ENCODE assay signal across 21 cellular contexts in the genomic region with DNA sequence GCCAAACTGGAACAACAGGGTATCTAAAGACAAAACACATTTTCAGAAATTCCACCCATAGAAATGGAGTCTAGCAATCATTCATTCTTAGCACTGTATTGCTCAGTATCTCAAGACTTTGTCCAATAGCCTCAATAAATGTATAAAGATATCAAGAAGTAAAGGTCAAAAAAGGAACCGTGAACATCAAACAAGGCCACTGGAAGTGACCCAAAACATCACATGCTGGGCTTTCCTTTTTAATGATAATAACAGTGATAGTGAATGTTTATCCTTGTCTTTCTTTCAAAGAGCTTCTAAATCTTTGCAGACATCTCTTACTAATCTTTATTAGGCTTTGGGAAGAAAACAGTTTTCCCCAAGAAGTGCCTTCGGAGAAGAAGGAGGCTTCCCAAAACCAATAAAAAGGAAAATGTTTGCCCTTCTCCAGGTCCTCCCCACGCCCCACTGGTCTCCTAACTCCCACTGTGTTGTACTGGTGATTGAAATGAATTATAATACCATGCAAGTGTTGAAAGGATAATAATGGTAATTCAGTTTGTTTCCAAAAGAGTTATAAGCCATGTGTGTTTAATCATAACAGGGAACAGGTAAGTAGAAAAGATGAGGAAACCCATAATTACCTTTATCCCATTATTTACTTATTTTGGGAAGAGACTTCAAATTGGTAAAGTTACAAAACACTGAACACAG.
"Had no signal": no experiment of that assay in that cellular context is flagged by ENCODE, and none has a peak within 500 bp of the region (broad histone marks: within the 10 kb centered on the region; RNA-seq: fewer than 3 reads in every experiment).

No MANE protein-coding gene starts in this region.

- H3K27me3 ChIP-seq: dorsolateral prefrontal cortex, left lung, spleen, upper lobe of left lung had no signal

- H3K4me1 Mint-ChIP-seq: memory B cell had no signal

- H3K36me3 Mint-ChIP-seq: activated naive CD4-positive, alpha-beta T cell treated with anti-CD3 and anti-CD28 coated beads, Interleukin-2, amount 10 ng/mL, durations not matched to agents 7 days and 5 days; natural killer cell treated with Interleukin-12 subunit alpha and Interleukin-12 subunit beta and Interleukin-15 and Interleukin-18, amount 100 ng/mL, for 72 hours had no signal

- DNase-seq: activated CD4-positive, alpha-beta T cell treated with anti-CD3 and anti-CD28 coated beads for 1 hour; activated CD4-positive, alpha-beta T cell treated with anti-CD3 and anti-CD28 coated beads, Interleukin-2, amount 50 U/mL, for 4 hours; activated naive CD4-positive, alpha-beta T cell treated with anti-CD3 and anti-CD28 coated beads, Interleukin-2, amount 10 ng/mL, durations not matched to agents 7 days and 5 days; activated T-cell treated with anti-CD3 and anti-CD28 coated beads for 4 hours; dorsolateral prefrontal cortex; endodermal cell; islet precursor cell; left lung; occipital lobe; spleen; stimulated activated naive CD8-positive, alpha-beta T cell treated with anti-CD3 and anti-CD28 coated beads, Interleukin-15, amount 100 ng/mL, for 72 hours; T-cell; T1000; upper lobe of left lung had no signal

- H3K4me3 ChIP-seq: dorsolateral prefrontal cortex, gastroesophageal sphincter, left lung, spleen, upper lobe of left lung had no signal

- H3K9me3 Mint-ChIP-seq: activated naive CD4-positive, alpha-beta T cell treated with anti-CD3 and anti-CD28 coated beads, Interleukin-2, amount 10 ng/mL, durations not matched to agents 7 days and 5 days; activated T-helper 2 cell treated with anti-CD3 and anti-CD28 coated beads, Interferon-gamma antibody, Interleukin-2, Interleukin-4, amounts not matched to agents 10 μg/mL and 5 μg/mL and 100 μg/mL, durations not matched to agents 14 hours and 24 hours and 36 hours; endodermal cell; memory B cell; natural killer cell treated with Interleukin-12 subunit alpha and Interleukin-12 subunit beta and Interleukin-15 and Interleukin-18, amount 100 ng/mL, for 72 hours; stimulated activated naive CD8-positive, alpha-beta T cell treated with anti-CD3 and anti-CD28 coated beads, Interleukin-15, amount 100 ng/mL, for 72 hours; T-cell had no signal

- H3K27ac Mint-ChIP-seq: activated naive CD4-positive, alpha-beta T cell treated with anti-CD3 and anti-CD28 coated beads, Interleukin-2, amount 10 ng/mL, durations not matched to agents 7 days and 5 days; activated T-helper 2 cell treated with anti-CD3 and anti-CD28 coated beads, Interferon-gamma antibody, Interleukin-2, Interleukin-4, amounts not matched to agents 10 μg/mL and 5 μg/mL and 100 μg/mL, durations not matched to agents 14 hours and 24 hours and 36 hours; endodermal cell; memory B cell; natural killer cell treated with Interleukin-12 subunit alpha and Interleukin-12 subunit beta and Interleukin-15 and Interleukin-18, amount 100 ng/mL, for 72 hours; stimulated activated naive CD8-positive, alpha-beta T cell treated with anti-CD3 and anti-CD28 coated beads, Interleukin-15, amount 100 ng/mL, for 72 hours; T-cell had no signal

- H3K36me3 ChIP-seq: gastroesophageal sphincter, left lung, spleen, upper lobe of left lung had no signal

- H3K9me3 ChIP-seq: gastroesophageal sphincter, left lung, spleen, upper lobe of left lung had no signal

- ATAC-seq: gastroesophageal sphincter; left lung; natural killer cell treated with Interleukin-12 subunit alpha and Interleukin-12 subunit beta and Interleukin-15 and Interleukin-18, amount 100 ng/mL, for 72 hours; sciatic nerve; stimulated activated naive CD8-positive, alpha-beta T cell treated with anti-CD3 and anti-CD28 coated beads, Interleukin-15, amount 100 ng/mL, for 72 hours; T-cell had no signal

- H3K27ac ChIP-seq: dorsolateral prefrontal cortex, gastroesophageal sphincter, left lung, spleen, upper lobe of left lung had no signal

- H3K4me3 Mint-ChIP-seq: activated naive CD4-positive, alpha-beta T cell treated with anti-CD3 and anti-CD28 coated beads, Interleukin-2, amount 10 ng/mL, durations not matched to agents 7 days and 5 days; endodermal cell; memory B cell; natural killer cell treated with Interleukin-12 subunit alpha and Interleukin-12 subunit beta and Interleukin-15 and Interleukin-18, amount 100 ng/mL, for 72 hours; stimulated activated naive CD8-positive, alpha-beta T cell treated with anti-CD3 and anti-CD28 coated beads, Interleukin-15, amount 100 ng/mL, for 72 hours; T-cell had no signal

- FAIRE-seq: astrocyte, bronchial epithelial cell had no signal

- H3K4me1 ChIP-seq: gastroesophageal sphincter, left lung, spleen had no signal

- H3K27me3 Mint-ChIP-seq: memory B cell; natural killer cell treated with Interleukin-12 subunit alpha and Interleukin-12 subunit beta and Interleukin-15 and Interleukin-18, amount 100 ng/mL, for 72 hours; stimulated activated naive CD8-positive, alpha-beta T cell treated with anti-CD3 and anti-CD28 coated beads, Interleukin-15, amount 100 ng/mL, for 72 hours; T-cell had no signal
